In genomic region chr2:241777167-241777685, GRCh38 we compare ENCODE assay signal across 3 cellular contexts.
TF ChIP-seq lines count a peak whose summit lies in the region.

No MANE protein-coding gene starts in this region.

TF ChIP-seq in SK-N-SH, 30 proteins besides CTCF, POLR2A, EP300 and RAD21:
- TF ChIP-seq, protein P1, sequence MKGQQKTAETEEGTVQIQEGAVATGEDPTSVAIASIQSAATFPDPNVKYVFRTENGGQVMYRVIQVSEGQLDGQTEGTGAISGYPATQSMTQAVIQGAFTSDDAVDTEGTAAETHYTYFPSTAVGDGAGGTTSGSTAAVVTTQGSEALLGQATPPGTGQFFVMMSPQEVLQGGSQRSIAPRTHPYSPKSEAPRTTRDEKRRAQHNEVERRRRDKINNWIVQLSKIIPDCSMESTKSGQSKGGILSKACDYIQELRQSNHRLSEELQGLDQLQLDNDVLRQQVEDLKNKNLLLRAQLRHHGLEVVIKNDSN (IDR thresholded peaks at IDR 0.05; ENCODE audit: borderline replicate concordance, low read depth), result no peak
- TF ChIP-seq USF2 (IDR thresholded peaks at IDR 0.05; ENCODE audit: borderline replicate concordance, low read depth, low read length) (no peak), TCF12 (IDR thresholded peaks at IDR 0.05) (no peak), FOSL2 (IDR thresholded peaks at IDR 0.05; ENCODE audit: borderline replicate concordance, low read depth) (no peak), MEF2A (IDR thresholded peaks at IDR 0.05; ENCODE audit: borderline replicate concordance, low read depth) (no peak)

TF ChIP-seq in SK-N-SH treated with all-trans-retinoic acid at 6 μM for 48 hours, 23 proteins besides CTCF, POLR2A, EP300 and RAD21:
- TF ChIP-seq SNAI2 (CRISPR knock-in tag; IDR thresholded peaks at IDR 0.05), result no peak
- TF ChIP-seq GLIS3 (CRISPR knock-in tag; IDR thresholded peaks at IDR 0.05), result no peak
- no peak for TF ChIP-seq RARB (CRISPR knock-in tag; IDR thresholded peaks at IDR 0.05)
- TF ChIP-seq ZC3H10 (CRISPR knock-in tag; IDR thresholded peaks at IDR 0.05), result no peak
- no peak for TF ChIP-seq CSRNP3 (CRISPR knock-in tag; IDR thresholded peaks at IDR 0.05)
- TF ChIP-seq PPARA (CRISPR knock-in tag; IDR thresholded peaks at IDR 0.05; ENCODE audit: borderline replicate concordance), result no peak
- no peak for TF ChIP-seq OSR1 (CRISPR knock-in tag; IDR thresholded peaks at IDR 0.05)
- TF ChIP-seq TCF4 (CRISPR knock-in tag; IDR thresholded peaks at IDR 0.05; ENCODE audit: borderline replicate concordance), result no peak
- TF ChIP-seq ZNF70 (CRISPR knock-in tag; IDR thresholded peaks at IDR 0.05), result no peak
- TF ChIP-seq CREB5 (CRISPR knock-in tag; IDR thresholded peaks at IDR 0.05; ENCODE audit: low read depth), result no peak
- TF ChIP-seq ARNTL (CRISPR knock-in tag; IDR thresholded peaks at IDR 0.05; ENCODE audit: borderline replicate concordance, low read depth), result no peak
- TF ChIP-seq TOX (CRISPR knock-in tag; IDR thresholded peaks at IDR 0.05; ENCODE audit: borderline replicate concordance), result no peak
- no peak for TF ChIP-seq POU6F1 (CRISPR knock-in tag; IDR thresholded peaks at IDR 0.05; ENCODE audit: borderline replicate concordance, low read depth)

TF ChIP-seq in HepG2, 621 proteins besides CTCF, POLR2A, EP300 and RAD21:
- TF ChIP-seq KAT8 (CRISPR knock-in tag; IDR thresholded peaks at IDR 0.05) (no peak), AGO1 (IDR thresholded peaks at IDR 0.05; ENCODE audit: low read depth, low read length, poor library complexity, severe bottlenecking) (peak; percentile 10), SIX1 (CRISPR knock-in tag; IDR thresholded peaks at IDR 0.05; ENCODE audit: borderline replicate concordance) (no peak), PCBP1 (IDR thresholded peaks at IDR 0.05; ENCODE audit: borderline replicate concordance, low read depth, low read length) (no peak), STAG1 (CRISPR knock-in tag; IDR thresholded peaks at IDR 0.05) (no peak), ZNF451 (CRISPR knock-in tag; IDR thresholded peaks at IDR 0.05) (no peak), GABPB1 (CRISPR knock-in tag; IDR thresholded peaks at IDR 0.05) (0 out of 2 replicates have a peak, but pooled peaks have one; percentile 2), CAMTA2 (CRISPR knock-in tag; IDR thresholded peaks at IDR 0.05; ENCODE audit: borderline replicate concordance) (no peak), DBP (CRISPR knock-in tag; IDR thresholded peaks at IDR 0.05; ENCODE audit: not compliant biosample characterization) (no peak), YEATS4 (CRISPR knock-in tag; IDR thresholded peaks at IDR 0.05; ENCODE audit: borderline replicate concordance) (no peak), MED1 (CRISPR knock-in tag; IDR thresholded peaks at IDR 0.05) (no peak)
- TF ChIP-seq, protein P2, sequence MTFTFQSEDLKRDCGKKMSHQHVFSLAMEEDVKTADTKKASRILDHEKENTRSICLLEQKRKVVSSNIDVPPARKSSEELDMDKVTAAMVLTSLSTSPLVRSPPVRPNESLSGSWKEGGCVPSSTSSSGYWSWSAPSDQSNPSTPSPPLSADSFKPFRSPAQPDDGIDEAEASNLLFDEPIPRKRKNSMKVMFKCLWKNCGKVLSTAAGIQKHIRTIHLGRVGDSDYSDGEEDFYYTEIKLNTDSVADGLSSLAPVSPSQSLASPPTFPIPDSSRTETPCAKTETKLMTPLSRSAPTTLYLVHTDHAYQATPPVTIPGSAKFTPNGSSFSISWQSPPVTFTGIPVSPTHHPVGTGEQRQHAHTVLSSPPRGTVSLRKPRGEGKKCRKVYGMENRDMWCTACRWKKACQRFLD (CRISPR knock-in tag; IDR thresholded peaks at IDR 0.05; ENCODE audit: borderline replicate concordance), result no peak
